Comparison of ENCODE assay signal across 27 cellular contexts in the genomic region with DNA sequence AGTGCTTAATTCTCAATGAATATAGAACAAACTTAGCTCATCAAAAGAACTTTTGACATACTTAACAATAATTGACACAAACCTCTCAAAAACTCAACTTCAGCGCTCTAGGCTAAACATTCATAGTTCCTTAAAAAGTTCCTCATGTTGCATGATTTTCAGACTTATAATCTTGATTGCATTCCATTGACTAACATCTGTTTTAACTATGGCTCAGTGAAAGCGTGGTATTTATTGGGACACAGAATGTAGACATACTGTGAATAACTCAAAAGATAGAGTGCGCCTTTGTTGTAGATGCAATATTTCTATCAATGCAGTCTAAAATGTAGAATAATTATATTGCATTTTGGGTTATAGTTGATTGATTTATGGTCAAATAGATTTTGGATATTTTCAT.
"Had no signal": no experiment of that assay in that cellular context is flagged by ENCODE, and none has a peak within 500 bp of the region (broad histone marks: within the 10 kb centered on the region; RNA-seq: fewer than 3 reads in every experiment).

No MANE protein-coding gene starts in this region.

- H3K27me3 ChIP-seq: neural progenitor cell, ovary, right lobe of liver, sigmoid colon, stomach, thyroid gland, tibial nerve, upper lobe of left lung, vagina had no signal

- H3K9me3 ChIP-seq: ovary, psoas muscle, right lobe of liver, sigmoid colon, stomach, thoracic aorta, thyroid gland, tibial nerve, upper lobe of left lung, vagina had no signal

- DNase-seq: occipital lobe; ovary; posterior cingulate gyrus; psoas muscle; right cardiac atrium; right lobe of liver; sigmoid colon; small intestine; stimulated activated CD4-positive, alpha-beta T cell treated with anti-CD3 and anti-CD28 coated beads, Interleukin-15, amount 100 ng/mL, for 24 hours; stimulated activated CD4-positive, alpha-beta T cell treated with anti-CD3 and anti-CD28 coated beads, Interleukin-2, amount 100 ng/mL, for 24 hours; stimulated activated CD4-positive, alpha-beta T cell treated with anti-CD3 and anti-CD28 coated beads, Interleukin-2, amount 100 ng/mL, for 48 hours; stimulated activated CD4-positive, alpha-beta T cell treated with anti-CD3 and anti-CD28 coated beads, Interleukin-4, amount 100 ng/mL, for 24 hours; stimulated activated naive B cell treated with anti-CD40 and anti-IgM and Interleukin-4, amounts not matched to agents 10 μg/mL and 1 μg/mL and 100 μg/mL, for 72 hours; stimulated activated naive CD4-positive, alpha-beta T cell treated with Interleukin-2 at 50 U/mL for 16 hours; stomach; thyroid gland; trophoblast cell; upper lobe of left lung had no signal

- H3K27me3 Mint-ChIP-seq: progenitor cell of endocrine pancreas; stimulated activated naive B cell treated with anti-CD40 and anti-IgM and Interleukin-4, amounts not matched to agents 10 μg/mL and 1 μg/mL and 100 μg/mL, for 72 hours; stimulated activated naive CD8-positive, alpha-beta T cell treated with anti-CD3 and anti-CD28 coated beads, Interleukin-15, Interleukin-2, amounts not matched to agents 100 ng/mL and 50 ng/mL, for 24 hours had no signal

- H3K9ac ChIP-seq: neural progenitor cell, parathyroid adenoma had no signal

- H3K27ac Mint-ChIP-seq: nephron; neural progenitor cell; progenitor cell of endocrine pancreas; stimulated activated effector memory CD8-positive, alpha-beta T cell treated with anti-CD3 and anti-CD28 coated beads, Interleukin-12 subunit alpha, Interleukin-12 subunit beta, amount 100 ng/mL, for 72 hours; stimulated activated naive B cell treated with anti-CD40 and anti-IgM and Interleukin-4, amounts not matched to agents 10 μg/mL and 1 μg/mL and 100 μg/mL, for 72 hours; stimulated activated naive CD8-positive, alpha-beta T cell treated with anti-CD3 and anti-CD28 coated beads, Interleukin-15, Interleukin-2, amounts not matched to agents 100 ng/mL and 50 ng/mL, for 24 hours had no signal

- H3K4me1 Mint-ChIP-seq: nephron; stimulated activated effector memory CD8-positive, alpha-beta T cell treated with anti-CD3 and anti-CD28 coated beads, Interleukin-12 subunit alpha, Interleukin-12 subunit beta, amount 100 ng/mL, for 72 hours; stimulated activated naive B cell treated with anti-CD40 and anti-IgM and Interleukin-4, amounts not matched to agents 10 μg/mL and 1 μg/mL and 100 μg/mL, for 72 hours had no signal

- H3K4me3 ChIP-seq: neural progenitor cell, ovary, psoas muscle, right lobe of liver, sigmoid colon, stomach, thoracic aorta, thyroid gland, tibial nerve, upper lobe of left lung, vagina had no signal

- H3K9me3 Mint-ChIP-seq: nephron; neural progenitor cell; stimulated activated naive B cell treated with anti-CD40 and anti-IgM and Interleukin-4, amounts not matched to agents 10 μg/mL and 1 μg/mL and 100 μg/mL, for 72 hours; stimulated activated naive CD8-positive, alpha-beta T cell treated with anti-CD3 and anti-CD28 coated beads, Interleukin-15, Interleukin-2, amounts not matched to agents 100 ng/mL and 50 ng/mL, for 24 hours had no signal

- H3K4me3 Mint-ChIP-seq: nephron; neural progenitor cell; stimulated activated effector memory CD8-positive, alpha-beta T cell treated with anti-CD3 and anti-CD28 coated beads, Interleukin-12 subunit alpha, Interleukin-12 subunit beta, amount 100 ng/mL, for 72 hours; stimulated activated naive B cell treated with anti-CD40 and anti-IgM and Interleukin-4, amounts not matched to agents 10 μg/mL and 1 μg/mL and 100 μg/mL, for 72 hours; stimulated activated naive CD8-positive, alpha-beta T cell treated with anti-CD3 and anti-CD28 coated beads, Interleukin-15, Interleukin-2, amounts not matched to agents 100 ng/mL and 50 ng/mL, for 24 hours had no signal

- H3K36me3 ChIP-seq: neural progenitor cell, ovary, right lobe of liver, sigmoid colon, stomach, thoracic aorta, thyroid gland, tibial nerve, upper lobe of left lung, vagina had no signal

- H3K4me1 ChIP-seq: neural progenitor cell, parathyroid adenoma, psoas muscle, right lobe of liver, sigmoid colon, stomach, thyroid gland, tibial nerve, upper lobe of left lung, vagina had no signal

- H3K36me3 Mint-ChIP-seq: stimulated activated effector memory CD8-positive, alpha-beta T cell treated with anti-CD3 and anti-CD28 coated beads, Interleukin-12 subunit alpha, Interleukin-12 subunit beta, amount 100 ng/mL, for 72 hours; stimulated activated naive B cell treated with anti-CD40 and anti-IgM and Interleukin-4, amounts not matched to agents 10 μg/mL and 1 μg/mL and 100 μg/mL, for 72 hours had no signal
